9 cellular contexts compared by ENCODE assay signal in genomic region chr5:140073296-140073695, GRCh38. TPM values are rescaled to one million over a fixed set of nuclear protein-coding genes. Genes with fewer than 3 reads are reported as not detected.
A peak's percentile ranks its signal among the peaks of the same experiment; 100 is the strongest.
DNase-seq lines count a peak whose midpoint lies in the region; ATAC-seq and TF ChIP-seq lines count a peak whose summit lies in the region.
"Had no signal": no experiment of that assay in that cellular context is flagged by ENCODE, and none has a peak within 500 bp of the region (broad histone marks: within the 10 kb centered on the region; RNA-seq: fewer than 3 reads in every experiment).

No MANE protein-coding gene starts in this region.

- H2AK9ac ChIP-seq in IMR-90 (replicated peaks; ENCODE audit: low read depth, low read length, poor library complexity) = no peak overlapping the region

- no peak overlapping the region for H2AK5ac ChIP-seq in IMR-90 (ENCODE audit: low read depth, low read length)

- intact Hi-C loops in CD8-positive, alpha-beta T cell (cut with DNase I, micrococcal nuclease) = loop anchor here (1.0 to 5.0 kb wide), 5 partner anchors 34 to 84 kb away; partner anchors contain the start of gene PURA (in 1 of the 2)
- intact Hi-C loops in IMR-90 (cut with micrococcal nuclease) = loop anchor here (1.0 to 10.0 kb wide), 2 partner anchors 84 to 282 kb away; no protein-coding TSS in a partner anchor

- peak; percentile 94 for TF ChIP-seq CTCF in CD8-positive, alpha-beta T cell (IDR thresholded peaks at IDR 0.05)
- TF ChIP-seq CTCF in IMR-90 (conservative IDR thresholded peaks at IDR 0.05; ENCODE audit: low read depth, low read length) = peak; percentile 63

- no peak overlapping the region for H4K91ac ChIP-seq in IMR-90 (ENCODE audit: insufficient read depth, low read depth, low read length)

- H3K4me3 Mint-ChIP-seq in CD8-positive, alpha-beta T cell = no peak overlapping the region
- no peak overlapping the region for H3K4me3 Mint-ChIP-seq in naive B cell
- H3K4me3 Mint-ChIP-seq in stimulated activated memory B cell treated with anti-CD40 and anti-IgM and Interleukin-4, amounts not matched to agents 10 μg/mL and 1 μg/mL and 100 μg/mL, for 72 hours = no peak overlapping the region
- H3K4me3 Mint-ChIP-seq: activated naive CD8-positive, alpha-beta T cell had no signal

- H3K27me3 ChIP-seq in CD8-positive, alpha-beta T cell (ENCODE audit: insufficient read depth, low read length) = no peaks in the 10 kb centered on the region
- H3K27me3 ChIP-seq in IMR-90 (ENCODE audit: control insufficient read depth, insufficient read depth, low read length) = peaks cover 18% of the 10 kb centered on the region

- no peak overlapping the region for H3K27ac Mint-ChIP-seq in CD8-positive, alpha-beta T cell
- no peak overlapping the region for H3K27ac Mint-ChIP-seq in naive B cell
- no peak overlapping the region for H3K27ac Mint-ChIP-seq in stimulated activated memory B cell treated with anti-CD40 and anti-IgM and Interleukin-4, amounts not matched to agents 10 μg/mL and 1 μg/mL and 100 μg/mL, for 72 hours
- H3K27ac Mint-ChIP-seq: activated naive CD8-positive, alpha-beta T cell had no signal

- no peaks in the 10 kb centered on the region for H3K4me1 ChIP-seq in CD8-positive, alpha-beta T cell (ENCODE audit: insufficient read depth, low read length)
- H3K4me1 ChIP-seq in IMR-90 (ENCODE audit: control insufficient read depth, insufficient read depth, low read length) = no peaks in the 10 kb centered on the region

- CTCF ChIA-PET in CD8-positive, alpha-beta T cell (lab: Charles Lee) = interaction anchor here (0.7 to 6.1 kb wide), 20 partner anchors 8 to 285 kb away, joined by 3 to 179 read pairs (median 4); partner anchors contain the start of gene PURA
- CTCF ChIA-PET in IMR-90 (lab: Yijun Ruan, JAX) = interaction anchor here (0.6 to 1.2 kb wide), 8 partner anchors 12 to 278 kb away, joined by 3 to 6 read pairs (median 4); no protein-coding TSS in a partner anchor

- H3K4me1 Mint-ChIP-seq in CD8-positive, alpha-beta T cell (ENCODE audit: low read depth) = no peaks in the 10 kb centered on the region
- no peaks in the 10 kb centered on the region for H3K4me1 Mint-ChIP-seq in naive B cell
- H3K4me1 Mint-ChIP-seq in stimulated activated memory B cell treated with anti-CD40 and anti-IgM and Interleukin-4, amounts not matched to agents 10 μg/mL and 1 μg/mL and 100 μg/mL, for 72 hours = no peaks in the 10 kb centered on the region

- H3K56ac ChIP-seq in IMR-90 (ENCODE audit: extremely low read depth, insufficient read depth, low read length) = no peak overlapping the region

- no peak overlapping the region for H2BK120ac ChIP-seq in IMR-90 (ENCODE audit: low read depth, low read length)

- TF ChIP-seq POLR2A in IMR-90 (IDR thresholded peaks at IDR 0.05; ENCODE audit: low read depth, low read length) = no peak

- no peaks in the 10 kb centered on the region for H3K9me3 ChIP-seq in CD8-positive, alpha-beta T cell (ENCODE audit: low read length)
- H3K9me3 ChIP-seq in IMR-90 (ENCODE audit: control insufficient read depth, insufficient read depth, low read length) = no peaks in the 10 kb centered on the region

- in situ Hi-C loops in IMR-90 (cut with MboI; ENCODE audit: low sequenced_read_pairs) = loop anchor here (5.0 kb wide), 1 partner anchor 94 kb away; no protein-coding TSS in a partner anchor

- no peak for DNase-seq in CD8-positive, alpha-beta T cell
- peak; percentile 17 for DNase-seq in IMR-90
- peak; percentile 31 for DNase-seq in central memory CD4-positive, alpha-beta T cell
- DNase-seq in naive B cell = peak; percentile 20
- no peak for DNase-seq in activated naive CD4-positive, alpha-beta T cell treated with anti-CD3 and anti-CD28 coated beads, Interleukin-2, amount 50 U/mL, for 16 hours

- no peak overlapping the region for H3K4me2 ChIP-seq in IMR-90 (ENCODE audit: low read depth, low read length)

- ATAC-seq in CD8-positive, alpha-beta T cell = no peak
- ATAC-seq in IMR-90 (ENCODE audit: low read depth) (no peak), naive B cell (ENCODE audit: low read depth in 2 of 2) (no peak), GM21360 (IDR thresholded peaks at IDR 0.05; ENCODE audit: unreplicated experiment) (no peak), HG03571 (IDR thresholded peaks at IDR 0.05; ENCODE audit: unreplicated experiment) (no peak)
- no peak for ATAC-seq in stimulated activated memory B cell treated with anti-CD40 and anti-IgM and Interleukin-4, amounts not matched to agents 10 μg/mL and 1 μg/mL and 100 μg/mL, for 72 hours

- peaks cover 28% of the 10 kb centered on the region for H3K27me3 Mint-ChIP-seq in CD8-positive, alpha-beta T cell (ENCODE audit: low read depth)
- H3K27me3 Mint-ChIP-seq in naive B cell = peaks cover 25 to 42% (median 28%) of the 10 kb centered on the region in 3 donors
- H3K27me3 Mint-ChIP-seq in stimulated activated memory B cell treated with anti-CD40 and anti-IgM and Interleukin-4, amounts not matched to agents 10 μg/mL and 1 μg/mL and 100 μg/mL, for 72 hours = peaks cover 23% of the 10 kb centered on the region

- dilution Hi-C loops in IMR-90 (cut with HindIII; ENCODE audit: low sequenced_read_pairs, unreplicated experiment) = no loop called here

- no peak overlapping the region for H2BK15ac ChIP-seq in IMR-90 (ENCODE audit: low read depth, low read length)

- no CpG with 5 or more reads among the region's 4 CpGs for WGBS in IMR-90 (ENCODE audit: extremely low coverage in 2 of 2, insufficient read length in 1 of 2), 2 experiments

- no peaks in the 10 kb centered on the region for H3K9me1 ChIP-seq in IMR-90 (ENCODE audit: insufficient read depth, low read length)

- no peak overlapping the region for H3K4me3 ChIP-seq in CD8-positive, alpha-beta T cell (ENCODE audit: low read depth, low read length)
- H3K4me3 ChIP-seq in IMR-90 (ENCODE audit: insufficient read depth, low read depth, low read length) = no peak overlapping the region

- H3K23ac ChIP-seq in IMR-90 (ENCODE audit: low read depth, low read length) = no peak overlapping the region

- no TSS peak for BruUV-seq in IMR-90 (replicated peaks; lab: Mats Ljungman, UMichigan)

- H2AFZ ChIP-seq in IMR-90 (replicated peaks; ENCODE audit: low read length, poor library complexity) = no peak overlapping the region

- POLR2A ChIA-PET in CD8-positive, alpha-beta T cell (lab: Charles Lee) = interaction anchor here (0.7 kb wide), 1 partner anchor 104 kb away, joined by 3 read pairs; no protein-coding TSS in a partner anchor
- POLR2A ChIA-PET in IMR-90 (lab: Charles Lee; ENCODE audit: unreplicated experiment) = no interaction called here

- no peak overlapping the region for H4K8ac ChIP-seq in IMR-90 (ENCODE audit: low read depth in 2 of 2, low read length in 2 of 2)

- peak; percentile 65 for TF ChIP-seq RAD21 in IMR-90 (IDR thresholded peaks at IDR 0.05; ENCODE audit: low read length)

- no peak overlapping the region for H2BK5ac ChIP-seq in IMR-90 (ENCODE audit: low read depth, low read length, poor library complexity, severe bottlenecking)

- H4K20me1 ChIP-seq in IMR-90 (ENCODE audit: insufficient read depth, low read length) = no peaks in the 10 kb centered on the region

- H3K14ac ChIP-seq in IMR-90 (replicated peaks; ENCODE audit: low read depth, low read length) = no peak overlapping the region

- no peaks in the 10 kb centered on the region for H3K36me3 Mint-ChIP-seq in CD8-positive, alpha-beta T cell
- H3K36me3 Mint-ChIP-seq in naive B cell = no peaks in the 10 kb centered on the region
- no peaks in the 10 kb centered on the region for H3K36me3 Mint-ChIP-seq in stimulated activated memory B cell treated with anti-CD40 and anti-IgM and Interleukin-4, amounts not matched to agents 10 μg/mL and 1 μg/mL and 100 μg/mL, for 72 hours
- H3K36me3 Mint-ChIP-seq: activated naive CD8-positive, alpha-beta T cell had no signal

- no peaks in the 10 kb centered on the region for H3K79me1 ChIP-seq in IMR-90 (ENCODE audit: low read depth in 1 of 2, low read length in 2 of 2)

- H3K4ac ChIP-seq in IMR-90 (ENCODE audit: low read depth, low read length) = no peak overlapping the region

- H3K36me3 ChIP-seq in CD8-positive, alpha-beta T cell (ENCODE audit: insufficient read depth, low read length) = no peaks in the 10 kb centered on the region
- no peaks in the 10 kb centered on the region for H3K36me3 ChIP-seq in IMR-90 (ENCODE audit: control insufficient read depth, insufficient read depth, low read length)

- no peak overlapping the region for H2BK20ac ChIP-seq in IMR-90 (ENCODE audit: low read depth, low read length)

- H3K9me3 Mint-ChIP-seq in CD8-positive, alpha-beta T cell = no peaks in the 10 kb centered on the region
- H3K9me3 Mint-ChIP-seq in naive B cell = no peaks in the 10 kb centered on the region
- H3K9me3 Mint-ChIP-seq in stimulated activated memory B cell treated with anti-CD40 and anti-IgM and Interleukin-4, amounts not matched to agents 10 μg/mL and 1 μg/mL and 100 μg/mL, for 72 hours = no peaks in the 10 kb centered on the region

- no peak overlapping the region for H3K18ac ChIP-seq in IMR-90 (ENCODE audit: low read depth, low read length)

- no peak overlapping the region for H3K9ac ChIP-seq in IMR-90 (ENCODE audit: low read depth, low read length)

- no peak overlapping the region for H4K5ac ChIP-seq in IMR-90 (ENCODE audit: low read depth, low read length)

- H3K27ac ChIP-seq in CD8-positive, alpha-beta T cell (ENCODE audit: low read depth, low read length) = no peak overlapping the region
- H3K27ac ChIP-seq in IMR-90 (ENCODE audit: insufficient read depth, low read length) = no peak overlapping the region

TF ChIP-seq in IMR-90, 13 proteins besides CTCF, POLR2A, EP300 and RAD21 (continues in another document):
- TF ChIP-seq CHD1 (IDR thresholded peaks at IDR 0.05; ENCODE audit: low read depth, low read length) = no peak
- TF ChIP-seq MAFK (IDR thresholded peaks at IDR 0.05; ENCODE audit: low read depth, low read length) = no peak

RNA-seq across cellular contexts. Expression of gene NRG2, which starts 30.2 kb away (rescaled TPM):
- total RNA-seq in CD8-positive, alpha-beta T cell = under 1 TPM; 0.24 to 0.33 TPM
- total RNA-seq in IMR-90 (2012; rRNA removed) = 0.18 TPM in 1 of 2 replicates, not detected in the other
- polyA plus RNA-seq in IMR-90 (2012; rRNA removed) (not detected in 2 replicates), naive B cell (ENCODE audit: low read depth in 6 of 6) (under 1 TPM in 2 of 6 donors, not detected in 4; 0.15 to 0.21 TPM)
- 0.10 TPM in 1 of 2 replicates, not detected in the other for polyA plus RNA-seq in IMR-90 (2012; cell fraction: cytosol; rRNA removed)
- polyA plus RNA-seq in IMR-90 (2012; cell fraction: nucleus; rRNA removed; ENCODE audit: low replicate concordance) = 0.07 TPM in 1 of 2 replicates, not detected in the other

RNA-seq across cellular contexts. Expression of gene PURA, which starts 40.6 kb away (rescaled TPM):
- total RNA-seq in CD8-positive, alpha-beta T cell = 1 to 10 TPM; 4.0 to 4.3 TPM
- total RNA-seq in IMR-90 (2012; rRNA removed) = 5.6 and 13.9 TPM in 2 replicates
- 3.8 TPM in 2 replicates for polyA plus RNA-seq in IMR-90 (2012; rRNA removed)
- 2.7 and 5.0 TPM in 2 replicates for polyA plus RNA-seq in IMR-90 (2012; cell fraction: cytosol; rRNA removed)
- polyA plus RNA-seq in IMR-90 (2012; cell fraction: nucleus; rRNA removed; ENCODE audit: low replicate concordance) = 3.0 and 3.1 TPM in 2 replicates
- 1 to 10 TPM; 1.3 to 3.3 (median 2.5) TPM for polyA plus RNA-seq in naive B cell (ENCODE audit: low read depth in 6 of 6)

RNA-seq across cellular contexts. Expression of gene IGIP, which starts 52.4 kb away (rescaled TPM):
- total RNA-seq in CD8-positive, alpha-beta T cell = under 1 TPM; 0.78 to 0.81 TPM
- total RNA-seq in IMR-90 (2012; rRNA removed) = 5.0 and 6.7 TPM in 2 replicates
- polyA plus RNA-seq in IMR-90 (2012; rRNA removed) (0.83 and 1.2 TPM in 2 replicates), naive B cell (ENCODE audit: low read depth in 6 of 6) (under 1 TPM in 5 of 6 donors, not detected in 1; 0.09 to 0.46 (median 0.18) TPM)
- polyA plus RNA-seq in IMR-90 (2012; cell fraction: cytosol; rRNA removed) = 0.16 and 0.32 TPM in 2 replicates
- 0.65 and 4.4 TPM in 2 replicates for polyA plus RNA-seq in IMR-90 (2012; cell fraction: nucleus; rRNA removed; ENCODE audit: low replicate concordance)

Comparison
In these comparisons a context has a peak if more than half of its experiments do, and no peak if none do; other contexts are left out.
1. DNase-seq: peak in IMR-90 (single experiment), central memory CD4-positive, alpha-beta T cell (single experiment) and naive B cell (single experiment); none in CD8-positive, alpha-beta T cell (0 of 7) and activated naive CD4-positive, alpha-beta T cell treated with anti-CD3 and anti-CD28 coated beads, Interleukin-2, amount 50 U/mL, for 16 hours (single experiment).